Comparison of ENCODE assay signal across 9 cellular contexts in genomic region chrX:124098089-124098488, GRCh38.
DNase-seq lines count a peak whose midpoint lies in the region; ATAC-seq and TF ChIP-seq lines count a peak whose summit lies in the region.
"Had no signal": no experiment of that assay in that cellular context is flagged by ENCODE, and none has a peak within 500 bp of the region (broad histone marks: within the 10 kb centered on the region; RNA-seq: fewer than 3 reads in every experiment).

No MANE protein-coding gene starts in this region.

- peaks cover 42% of the 10 kb centered on the region for H3K36me3 Mint-ChIP-seq in endodermal cell (ENCODE audit: low read depth)

- H3K27ac ChIP-seq in OCI-LY3 (ENCODE audit: low read length), result no peak overlapping the region
- no peak overlapping the region for H3K27ac ChIP-seq in endodermal cell (ENCODE audit: low read depth, low read length)
- no peak overlapping the region for H3K27ac ChIP-seq in parathyroid adenoma
- H3K27ac ChIP-seq: epithelial cell of prostate had no signal

- peak; percentile 60 for TF ChIP-seq CTCF in AG09319 (IDR thresholded peaks at IDR 0.05; ENCODE audit: low read depth, low read length)
- peak; percentile 26; the same call in 1 of the 2 replicates for TF ChIP-seq CTCF in GM12875 (IDR thresholded peaks at IDR 0.05; ENCODE audit: borderline replicate concordance, insufficient read depth, low read depth, low read length)
- peak; percentile 57 for TF ChIP-seq CTCF in OCI-LY3 (IDR thresholded peaks at IDR 0.05; ENCODE audit: low read depth, low read length)
- TF ChIP-seq CTCF in endodermal cell (conservative IDR thresholded peaks at IDR 0.05), result peak; percentile 83
- TF ChIP-seq CTCF in parathyroid adenoma (IDR thresholded peaks at IDR 0.05), result peak; percentile 36

- H3K4me3 ChIP-seq in GM12875 (ENCODE audit: low read depth, low read length) (no peak overlapping the region), OCI-LY3 (ENCODE audit: low read length) (no peak overlapping the region), endodermal cell (ENCODE audit: low read length) (no peak overlapping the region), parathyroid adenoma (ENCODE audit: low read depth, low read length) (no peak overlapping the region)

- no peaks in the 10 kb centered on the region for H3K79me2 ChIP-seq in OCI-LY3 (ENCODE audit: low read length)
- H3K79me2 ChIP-seq in parathyroid adenoma, result no peaks in the 10 kb centered on the region

- peaks cover 3% of the 10 kb centered on the region for H3K9me3 Mint-ChIP-seq in endodermal cell

- no peak overlapping the region for H3K4me3 Mint-ChIP-seq in endodermal cell

- H3K9me3 ChIP-seq in OCI-LY3 (ENCODE audit: insufficient read depth, low read length) (no peaks in the 10 kb centered on the region), endodermal cell (ENCODE audit: control insufficient read depth, low read length) (no peaks in the 10 kb centered on the region), parathyroid adenoma (ENCODE audit: control insufficient read depth, low read length) (no peaks in the 10 kb centered on the region)

- H3K4me1 ChIP-seq in OCI-LY3 (ENCODE audit: low read length) (no peaks in the 10 kb centered on the region), endodermal cell (ENCODE audit: control insufficient read depth, insufficient read depth, low read length) (no peaks in the 10 kb centered on the region), parathyroid adenoma (no peaks in the 10 kb centered on the region)

- H3K36me3 ChIP-seq in OCI-LY3 (replicated peaks; ENCODE audit: low read depth, low read length) (peaks cover 26% of the 10 kb centered on the region), endodermal cell (ENCODE audit: control insufficient read depth, insufficient read depth, low read length) (peaks cover 50% of the 10 kb centered on the region), parathyroid adenoma (ENCODE audit: control insufficient read depth, insufficient read depth, low read length) (no peaks in the 10 kb centered on the region)

- H3K9ac ChIP-seq in OCI-LY3 (ENCODE audit: low read length) (no peak overlapping the region), endodermal cell (ENCODE audit: extremely low read depth, low read length, poor library complexity, severe bottlenecking) (no peak overlapping the region), parathyroid adenoma (no peak overlapping the region)

- DNase-seq in AG09319 (ENCODE audit: extremely low read depth, low read depth), result peak; percentile 3
- DNase-seq in endodermal cell, result no peak
- DNase-seq in NCI-H146 treated with DMSO at 0.1 percent for 48 hours (lab: John Stamatoyannopoulos, UW; ENCODE audit: unreplicated experiment), result no peak
- no peak for DNase-seq in cortex of kidney (lab: John Stamatoyannopoulos, UW)

- no peaks in the 10 kb centered on the region for H3K27me3 Mint-ChIP-seq in endodermal cell (ENCODE audit: insufficient read depth)

- H3K27ac Mint-ChIP-seq in endodermal cell, result no peak overlapping the region

- H3K27me3 ChIP-seq in OCI-LY3 (ENCODE audit: low read depth, low read length), result no peaks in the 10 kb centered on the region
- H3K27me3 ChIP-seq in endodermal cell (ENCODE audit: control insufficient read depth, insufficient read depth, low read length, poor library complexity, severe bottlenecking), result no peaks in the 10 kb centered on the region
- H3K27me3 ChIP-seq in parathyroid adenoma (ENCODE audit: control insufficient read depth, insufficient read depth, low read length), result no peaks in the 10 kb centered on the region

- H3K4me2 ChIP-seq in OCI-LY3 (ENCODE audit: low read length) (no peak overlapping the region), parathyroid adenoma (ENCODE audit: low read length) (no peak overlapping the region)

- no peak overlapping the region for H2AFZ ChIP-seq in OCI-LY3 (ENCODE audit: low read depth, low read length)
- no peak overlapping the region for H2AFZ ChIP-seq in parathyroid adenoma

- ATAC-seq in HG02678 (IDR thresholded peaks at IDR 0.05; ENCODE audit: unreplicated experiment), result no peak

- peaks cover 2% of the 10 kb centered on the region for H3K4me1 Mint-ChIP-seq in endodermal cell

- H4K20me1 ChIP-seq in OCI-LY3 (ENCODE audit: insufficient read depth, low read length), result no peaks in the 10 kb centered on the region; the same call in 1 of the 2 replicates

Comparison
In these comparisons a context has a peak if more than half of its experiments do, and no peak if none do; other contexts are left out.
1. CTCF ChIP-seq: peak in every context shown above with its lines; median percentile 83 in endodermal cell; 60 in AG09319; 57 in OCI-LY3; 36 in parathyroid adenoma; 26 in GM12875.